ENCODE assay signal across 1 cellular context in genomic region chr5:152271420-152271819, GRCh38.
TF ChIP-seq lines count a peak whose summit lies in the region.

No MANE protein-coding gene starts in this region.

TF ChIP-seq in WTC11, 78 proteins besides CTCF, POLR2A, EP300 and RAD21 (continued from another document):
- no peak for TF ChIP-seq ARID4B (CRISPR knock-in tag; IDR thresholded peaks at IDR 0.05; ENCODE audit: borderline replicate concordance)
